Comparison of ENCODE assay signal across 16 cellular contexts in genomic region chr10:31586708-31587107, GRCh38.
DNase-seq lines count a peak whose midpoint lies in the region; ATAC-seq, FAIRE-seq and TF ChIP-seq lines count a peak whose summit lies in the region.
"Had no signal": no experiment of that assay in that cellular context is flagged by ENCODE, and none has a peak within 500 bp of the region (broad histone marks: within the 10 kb centered on the region; RNA-seq: fewer than 3 reads in every experiment).

No MANE protein-coding gene starts in this region.

- FAIRE-seq in GM12891 (lab: Jason Lieb, UNC), result no peak
- FAIRE-seq: A549, bronchial epithelial cell, islet of Langerhans had no signal

- no peak for DNase-seq in activated CD4-positive, alpha-beta T cell treated with anti-CD3 and anti-CD28 coated beads, Interleukin-2, amount 10 ng/mL, durations not matched to agents 24 days and 14 days
- DNase-seq in activated CD4-positive, alpha-beta T cell treated with anti-CD3 and anti-CD28 coated beads, Interleukin-2, amount 50 U/mL, for 4 hours, result no peak
- DNase-seq in GM12891 (ENCODE audit: insufficient read length, low spot score) (no peak), left cardiac atrium (no peak), putamen (ENCODE audit: low spot score) (peak; percentile 43), T1000 (lab: John Stamatoyannopoulos, UW) (no peak), cortex of kidney (lab: John Stamatoyannopoulos, UW) (no peak)
- DNase-seq: activated gamma-delta T cell treated with Interleukin-2 at 50 U/mL for 16 hours; foreskin melanocyte; NCI-H1436; stimulated activated naive CD4-positive, alpha-beta T cell had no signal

- peaks cover 16% of the 10 kb centered on the region for H3K9me3 Mint-ChIP-seq in activated CD4-positive, alpha-beta T cell treated with anti-CD3 and anti-CD28 coated beads, Interleukin-2, amount 10 ng/mL, durations not matched to agents 24 days and 14 days

- H3K27me3 Mint-ChIP-seq in activated CD4-positive, alpha-beta T cell treated with anti-CD3 and anti-CD28 coated beads, Interleukin-2, amount 10 ng/mL, durations not matched to agents 24 days and 14 days, result no peaks in the 10 kb centered on the region

- H3K4me1 Mint-ChIP-seq in activated CD4-positive, alpha-beta T cell treated with anti-CD3 and anti-CD28 coated beads, Interleukin-2, amount 10 ng/mL, durations not matched to agents 24 days and 14 days, result peaks cover 12% of the 10 kb centered on the region

- peaks cover 2% of the 10 kb centered on the region for H3K36me3 Mint-ChIP-seq in activated CD4-positive, alpha-beta T cell treated with anti-CD3 and anti-CD28 coated beads, Interleukin-2, amount 10 ng/mL, durations not matched to agents 24 days and 14 days (ENCODE audit: low read depth)

- no peak for TF ChIP-seq POLR2A in GM12891 (IDR thresholded peaks at IDR 0.05; ENCODE audit: low read depth, low read length)

- H3K4me3 Mint-ChIP-seq in activated CD4-positive, alpha-beta T cell treated with anti-CD3 and anti-CD28 coated beads, Interleukin-2, amount 10 ng/mL, durations not matched to agents 24 days and 14 days, result peak overlapping the region; percentile 30

- H3K27ac Mint-ChIP-seq in activated CD4-positive, alpha-beta T cell treated with anti-CD3 and anti-CD28 coated beads, Interleukin-2, amount 10 ng/mL, durations not matched to agents 24 days and 14 days, result no peak overlapping the region

- ATAC-seq in left cardiac atrium, result peak; percentile 19 to 43
- ATAC-seq in HG03135 (IDR thresholded peaks at IDR 0.05; ENCODE audit: unreplicated experiment), result no peak
- ATAC-seq: A549, right cardiac atrium had no signal

- intact Hi-C loops in activated CD4-positive, alpha-beta T cell treated with anti-CD3 and anti-CD28 coated beads, Interleukin-2, amount 10 ng/mL, durations not matched to agents 24 days and 14 days (cut with micrococcal nuclease), result no loop called here
- intact Hi-C loops in left cardiac atrium (cut with DNase I), result no loop called here

TF ChIP-seq in GM12891, 5 proteins besides CTCF, POLR2A, EP300 and RAD21:
- TF ChIP-seq POU2F2 (IDR thresholded peaks at IDR 0.05; ENCODE audit: low read depth, low read length) (no peak), SPI1 (IDR thresholded peaks at IDR 0.05; ENCODE audit: low read depth, low read length) (peak; percentile 56), PAX5 (IDR thresholded peaks at IDR 0.05; ENCODE audit: insufficient read depth, low read length, severe bottlenecking) (no peak)
TF ChIP-seq in GM12891: peak in this region for 1.
